In genomic region chr16:25176136-25176535, GRCh38 we compare ENCODE assay signal across 14 cellular contexts. TPM values are rescaled to one million over a fixed set of nuclear protein-coding genes. Genes with fewer than 3 reads are reported as not detected.
"Had no signal": no experiment of that assay in that cellular context is flagged by ENCODE, and none has a peak within 500 bp of the region (broad histone marks: within the 10 kb centered on the region; RNA-seq: fewer than 3 reads in every experiment).

No MANE protein-coding gene starts in this region.

- H3K9me3 ChIP-seq: breast epithelium, esophagus muscularis mucosa, lower lobe of right lung, thoracic aorta had no signal

- H3K36me3 ChIP-seq: breast epithelium had no signal

- H3K27ac Mint-ChIP-seq: activated B cell treated with CpG ODN at 0.5 μM for 24 hours; activated CD4-positive, alpha-beta T cell treated with anti-CD3 and anti-CD28 coated beads, Interleukin-2, amount 10 ng/mL, durations not matched to agents 24 days and 14 days; activated T-helper 1 cell treated with anti-CD3 and anti-CD28 coated beads, Interleukin-12 subunit alpha, Interleukin-12 subunit beta, Interleukin-2, Interleukin-4 antibody, amounts not matched to agents 30 ng/mL and 10 ng/mL and 1 ng/mL, durations not matched to agents 14 hours and 24 hours and 36 hours had no signal

- H3K9me3 Mint-ChIP-seq: activated B cell treated with CpG ODN at 0.5 μM for 24 hours; activated CD4-positive, alpha-beta T cell treated with anti-CD3 and anti-CD28 coated beads, Interleukin-2, amount 10 ng/mL, durations not matched to agents 24 days and 14 days; activated T-helper 1 cell treated with anti-CD3 and anti-CD28 coated beads, Interleukin-12 subunit alpha, Interleukin-12 subunit beta, Interleukin-2, Interleukin-4 antibody, amounts not matched to agents 30 ng/mL and 10 ng/mL and 1 ng/mL, durations not matched to agents 14 hours and 24 hours and 36 hours had no signal

- H3K4me3 ChIP-seq: breast epithelium, esophagus muscularis mucosa, lower lobe of right lung, thoracic aorta had no signal

- H3K4me1 Mint-ChIP-seq: activated B cell treated with CpG ODN at 0.5 μM for 24 hours; activated CD4-positive, alpha-beta T cell treated with anti-CD3 and anti-CD28 coated beads, Interleukin-2, amount 10 ng/mL, durations not matched to agents 24 days and 14 days had no signal

- H3K27me3 ChIP-seq: breast epithelium, esophagus muscularis mucosa, foreskin keratinocyte had no signal

- DNase-seq: activated B cell treated with CpG ODN at 0.5 μM for 24 hours; activated CD4-positive, alpha-beta T cell treated with anti-CD3 and anti-CD28 coated beads, Interleukin-2, amount 10 ng/mL, durations not matched to agents 24 days and 14 days; activated CD8-positive, alpha-beta memory T cell treated with anti-CD3 and anti-CD28 coated beads, Interleukin-2, amount 50 U/mL, for 48 hours; anterior cingulate cortex; foreskin keratinocyte; lower lobe of right lung; stimulated activated CD4-positive, alpha-beta T cell treated with anti-CD3 and anti-CD28 coated beads, Interleukin-1b, Interleukin-23, amount 100 ng/mL, for 48 hours; T-helper 2 cell had no signal

- H3K27me3 Mint-ChIP-seq: activated B cell treated with CpG ODN at 0.5 μM for 24 hours; activated CD4-positive, alpha-beta T cell treated with anti-CD3 and anti-CD28 coated beads, Interleukin-2, amount 10 ng/mL, durations not matched to agents 24 days and 14 days had no signal

- H3K4me1 ChIP-seq: breast epithelium, esophagus muscularis mucosa, foreskin keratinocyte, lower lobe of right lung had no signal

- H3K4me3 Mint-ChIP-seq: activated B cell treated with CpG ODN at 0.5 μM for 24 hours; activated CD4-positive, alpha-beta T cell treated with anti-CD3 and anti-CD28 coated beads, Interleukin-2, amount 10 ng/mL, durations not matched to agents 24 days and 14 days; activated T-helper 1 cell treated with anti-CD3 and anti-CD28 coated beads, Interleukin-12 subunit alpha, Interleukin-12 subunit beta, Interleukin-2, Interleukin-4 antibody, amounts not matched to agents 30 ng/mL and 10 ng/mL and 1 ng/mL, durations not matched to agents 14 hours and 24 hours and 36 hours had no signal

- H3K27ac ChIP-seq: breast epithelium, esophagus muscularis mucosa, foreskin keratinocyte, lower lobe of right lung, thoracic aorta had no signal

- ATAC-seq: foreskin keratinocyte, lower lobe of right lung had no signal

RNA-seq across cellular contexts. Expression of gene AQP8, which starts 40.6 kb away (rescaled TPM):
- total RNA-seq: activated B cell treated with CpG ODN at 0.5 μM for 24 hours; activated CD4-positive, alpha-beta T cell treated with anti-CD3 and anti-CD28 coated beads, Interleukin-2, amount 10 ng/mL, durations not matched to agents 24 days and 14 days; activated T-helper 1 cell treated with anti-CD3 and anti-CD28 coated beads, Interleukin-12 subunit alpha, Interleukin-12 subunit beta, Interleukin-2, Interleukin-4 antibody, amounts not matched to agents 30 ng/mL and 10 ng/mL and 1 ng/mL, durations not matched to agents 14 hours and 24 hours and 36 hours; foreskin keratinocyte; osteocyte; pulmonary artery endothelial cell had no signal
- polyA plus RNA-seq: foreskin keratinocyte had no signal
